In genomic region chr11:11577246-11577855, GRCh38 we compare ENCODE assay signal across 13 cellular contexts. TPM values are rescaled to one million over a fixed set of nuclear protein-coding genes. Genes with fewer than 3 reads are reported as not detected.
DNase-seq lines count a peak whose midpoint lies in the region; ATAC-seq and TF ChIP-seq lines count a peak whose summit lies in the region.
"Had no signal": no experiment of that assay in that cellular context is flagged by ENCODE, and none has a peak within 500 bp of the region (broad histone marks: within the 10 kb centered on the region; RNA-seq: fewer than 3 reads in every experiment).

No MANE protein-coding gene starts in this region.

- intact Hi-C loops in lower lobe of right lung (cut with DNase I) = no loop called here

- no peaks in the 10 kb centered on the region for H3K36me3 ChIP-seq in lower lobe of right lung

- H3K27me3 ChIP-seq in lower lobe of right lung (ENCODE audit: low read depth) = no peaks in the 10 kb centered on the region

- peak; percentile 40 for DNase-seq in ELR (ENCODE audit: low read depth)
- DNase-seq in M059J (ENCODE audit: low read depth) = peak; percentile 42
- DNase-seq in dermis blood vessel endothelial cell = peak; percentile 81
- no peak for DNase-seq in lower lobe of right lung
- no peak for DNase-seq in GM13976 (ENCODE audit: low spot score)
- no peak for DNase-seq in OCI-M2 (lab: John Stamatoyannopoulos, UW; ENCODE audit: unreplicated experiment)
- no peak for DNase-seq in SK-N-DZ (ENCODE audit: low spot score)
- DNase-seq: activated CD4-positive, alpha-beta T cell treated with anti-CD3 and anti-CD28 coated beads, Interleukin-2, amount 10 ng/mL, durations not matched to agents 24 days and 14 days; hypothalamus; SW 1271 had no signal

- H3K9me3 ChIP-seq in lower lobe of right lung = no peaks in the 10 kb centered on the region

- in situ Hi-C loops in GM13976 (cut with MboI; ENCODE audit: low sequenced_read_pairs, unreplicated experiment) = no loop called here

- ATAC-seq in lower lobe of right lung (peak; percentile 31 to 39), HG02678 (IDR thresholded peaks at IDR 0.05; ENCODE audit: unreplicated experiment) (no peak)

- peaks cover 62% of the 10 kb centered on the region for H3K4me1 ChIP-seq in lower lobe of right lung

- no peak overlapping the region for H3K4me3 ChIP-seq in lower lobe of right lung
- H3K4me3 ChIP-seq: smooth muscle cell had no signal

- TF ChIP-seq CTCF in lower lobe of right lung (IDR thresholded peaks at IDR 0.05) = no peak
- TF ChIP-seq CTCF in GM13976 (IDR thresholded peaks at IDR 0.05; ENCODE audit: borderline replicate concordance, control extremely low read depth, extremely low read depth, insufficient read depth, missing control alignments) = no peak

- peak overlapping the region; percentile 41 for H3K27ac ChIP-seq in lower lobe of right lung

RNA-seq across cellular contexts. Expression of gene GALNT18, which starts 44.5 kb away (rescaled TPM):
- 0.47 and 0.64 TPM in 2 replicates for total RNA-seq in M059J (2014; rRNA removed; shearing (Covaris generic))
- total RNA-seq in dermis blood vessel endothelial cell (158 and 213 TPM in 2 replicates), lower lobe of right lung (46.4 TPM)
- 0.08 and 0.74 TPM in 2 replicates for polyA plus RNA-seq in SK-N-DZ (2014; cell fraction: cytosol; rRNA removed)
- 0.07 and 0.37 TPM in 2 replicates for polyA plus RNA-seq in SK-N-DZ (2014; cell fraction: nucleus; rRNA removed)
- total RNA-seq: CD4-positive, CD25-positive, alpha-beta regulatory T cell had no signal

Comparison
In these comparisons a context has a peak if more than half of its experiments do, and no peak if none do; other contexts are left out.
1. DNase-seq: peak in ELR (single experiment), M059J (single experiment) and dermis blood vessel endothelial cell (single experiment); none in lower lobe of right lung (single experiment), GM13976 (single experiment), OCI-M2 (single experiment) and SK-N-DZ (single experiment).
2. RNA of gene GALNT18, which starts 44.5 kb away (total RNA-seq): 158 to 213 TPM in dermis blood vessel endothelial cell and 46.4 TPM in lower lobe of right lung (single experiment); 0.47 to 0.64 TPM in M059J; every median in the first group is over 10 times any median in the second.